ENCODE assay signal across 10 cellular contexts in the genomic region with DNA sequence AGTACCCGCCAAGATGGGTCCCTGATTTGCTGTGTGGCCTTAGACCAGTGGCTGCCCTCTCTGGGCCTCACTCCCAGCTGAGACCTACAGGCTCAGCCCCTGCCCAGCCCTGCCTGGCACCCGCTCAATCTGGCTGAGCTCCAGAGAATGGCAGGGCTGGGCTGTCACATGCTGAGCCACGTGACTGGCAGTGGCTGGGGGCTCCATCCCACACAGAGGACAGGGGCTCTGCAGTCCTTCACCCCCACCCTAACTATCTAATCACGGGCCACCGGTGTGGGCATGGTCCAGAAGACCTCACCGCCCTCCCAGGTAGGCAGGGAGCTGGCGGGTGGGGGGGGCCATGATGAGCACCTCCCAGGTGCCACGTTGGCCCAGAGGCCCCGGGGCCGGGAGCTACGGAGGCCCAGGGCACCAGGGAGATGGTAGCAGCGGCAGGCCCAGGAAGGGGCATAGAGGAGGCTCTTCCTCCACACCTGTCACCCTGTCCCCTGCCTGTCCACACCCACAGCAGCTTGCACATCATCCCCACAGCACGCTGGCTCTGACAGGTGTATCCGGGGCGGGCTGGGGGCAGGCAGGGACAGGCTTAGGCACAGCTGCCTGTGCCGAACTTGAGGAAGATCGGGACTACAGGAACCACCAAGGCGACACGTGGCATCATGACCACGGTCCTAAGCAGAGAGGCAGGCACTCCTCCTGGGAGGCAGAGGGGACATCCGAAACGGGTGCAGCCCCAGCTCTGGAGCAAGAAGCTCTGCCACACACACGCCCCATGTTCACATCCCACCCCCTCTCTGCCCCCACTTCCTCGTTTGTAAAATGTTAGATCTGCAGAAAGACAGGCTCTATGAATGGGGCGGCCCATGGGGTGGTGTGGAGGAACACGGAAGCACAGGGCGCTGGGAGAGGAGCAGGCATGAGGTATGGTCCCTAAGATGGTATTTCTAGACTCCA. TPM values are rescaled to one million over a fixed set of nuclear protein-coding genes. Genes with fewer than 3 reads are reported as not detected.
A peak's percentile ranks its signal among the peaks of the same experiment; 100 is the strongest.
DNase-seq lines count a peak whose midpoint lies in the region; ATAC-seq and TF ChIP-seq lines count a peak whose summit lies in the region.
"Had no signal": no experiment of that assay in that cellular context is flagged by ENCODE, and none has a peak within 500 bp of the region (broad histone marks: within the 10 kb centered on the region; RNA-seq: fewer than 3 reads in every experiment).

No MANE protein-coding gene starts in this region.

- no peaks in the 10 kb centered on the region for H3K27me3 ChIP-seq in left ventricle myocardium inferior (ENCODE audit: low read depth)
- no peaks in the 10 kb centered on the region for H3K27me3 ChIP-seq in right atrium auricular region
- H3K27me3 ChIP-seq in SJCRH30, result no peaks in the 10 kb centered on the region
- no peaks in the 10 kb centered on the region for H3K27me3 ChIP-seq in vagina
- no peaks in the 10 kb centered on the region for H3K27me3 ChIP-seq in smooth muscle cell (ENCODE audit: low read depth)

- no peaks in the 10 kb centered on the region for H3K9me3 ChIP-seq in left ventricle myocardium inferior (replicated peaks)
- H3K9me3 ChIP-seq in right atrium auricular region, result no peaks in the 10 kb centered on the region
- H3K9me3 ChIP-seq in SJCRH30 (replicated peaks), result no peaks in the 10 kb centered on the region
- no peaks in the 10 kb centered on the region for H3K9me3 ChIP-seq in vagina
- H3K9me3 ChIP-seq in smooth muscle cell (replicated peaks; ENCODE audit: low read depth), result no peaks in the 10 kb centered on the region

- H3K27me3 Mint-ChIP-seq in memory B cell, result no peaks in the 10 kb centered on the region

- peak overlapping the region; percentile 83 for H3K27ac ChIP-seq in left ventricle myocardium inferior (replicated peaks)
- H3K27ac ChIP-seq in right atrium auricular region, result peak overlapping the region in 1 of 2 donors; percentile 79
- peak overlapping the region; percentile 83; the same call in 1 of the 2 replicates for H3K27ac ChIP-seq in SJCRH30
- peak overlapping the region; percentile 85 for H3K27ac ChIP-seq in vagina
- H3K27ac ChIP-seq in smooth muscle cell (ENCODE audit: low read depth), result no peak overlapping the region

- no peak for TF ChIP-seq CTCF in left ventricle myocardium inferior (IDR thresholded peaks at IDR 0.05; ENCODE audit: borderline replicate concordance)
- no peak for TF ChIP-seq CTCF in right atrium auricular region (IDR thresholded peaks at IDR 0.05)
- TF ChIP-seq CTCF in vagina (IDR thresholded peaks at IDR 0.05), result no peak
- no peak for TF ChIP-seq CTCF in smooth muscle cell (IDR thresholded peaks at IDR 0.05; ENCODE audit: borderline replicate concordance, insufficient read depth, poor library complexity, severe bottlenecking)

- H3K4me3 Mint-ChIP-seq in memory B cell, result peak overlapping the region; percentile 39

- H3K27ac Mint-ChIP-seq in memory B cell, result peak overlapping the region; percentile 71
- no peak overlapping the region for H3K27ac Mint-ChIP-seq in activated naive CD4-positive, alpha-beta T cell treated with anti-CD3 and anti-CD28 coated beads, Interleukin-2, amount 50 U/mL, for 72 hours

- no peaks in the 10 kb centered on the region for H3K9me3 Mint-ChIP-seq in memory B cell
- H3K9me3 Mint-ChIP-seq in activated naive CD4-positive, alpha-beta T cell treated with anti-CD3 and anti-CD28 coated beads, Interleukin-2, amount 50 U/mL, for 72 hours, result no peaks in the 10 kb centered on the region

- no peaks in the 10 kb centered on the region for H4K20me1 ChIP-seq in smooth muscle cell (ENCODE audit: low read depth)

- H3K36me3 ChIP-seq in left ventricle myocardium inferior (no peaks in the 10 kb centered on the region), right atrium auricular region (no peaks in the 10 kb centered on the region), SJCRH30 (no peaks in the 10 kb centered on the region), vagina (no peaks in the 10 kb centered on the region), smooth muscle cell (ENCODE audit: low read depth) (no peaks in the 10 kb centered on the region)

- DNase-seq in left ventricle myocardium inferior (no peak), right atrium auricular region (ENCODE audit: low spot score) (no peak), SJCRH30 (peak; percentile 59 to 60), memory B cell (ENCODE audit: low spot score in 2 of 2) (peak in 1 of 2 donors; percentile 35), vagina (ENCODE audit: extremely low spot score in 2 of 2) (no peak), smooth muscle cell (lab: John Stamatoyannopoulos, UW; ENCODE audit: unreplicated experiment) (no peak)
- no peak for DNase-seq in activated naive CD4-positive, alpha-beta T cell treated with anti-CD3 and anti-CD28 coated beads, Interleukin-2, amount 50 U/mL, for 72 hours (ENCODE audit: low spot score in 2 of 2)
- DNase-seq: activated gamma-delta T cell treated with Interleukin-2 at 50 U/mL for 16 hours; stimulated activated CD4-positive, alpha-beta T cell treated with anti-CD3 and anti-CD28 coated beads, Interleukin-4, amount 100 ng/mL, for 24 hours had no signal

- H3K4me3 ChIP-seq in left ventricle myocardium inferior (no peak overlapping the region), right atrium auricular region (no peak overlapping the region), SJCRH30 (no peak overlapping the region), vagina (no peak overlapping the region), smooth muscle cell (no peak overlapping the region)

- intact Hi-C loops in left ventricle myocardium inferior (cut with micrococcal nuclease), result no loop called here
- intact Hi-C loops in vagina (cut with DNase I), result no loop called here

- no peak overlapping the region for H2AFZ ChIP-seq in smooth muscle cell (ENCODE audit: low read depth)

- peaks cover 40% of the 10 kb centered on the region for H3K4me1 ChIP-seq in left ventricle myocardium inferior
- H3K4me1 ChIP-seq in right atrium auricular region, result peaks cover 0 to 36% of the 10 kb centered on the region in 2 donors
- H3K4me1 ChIP-seq in SJCRH30, result peaks cover 28% of the 10 kb centered on the region
- H3K4me1 ChIP-seq in vagina, result peaks cover 66% of the 10 kb centered on the region
- peaks cover 18% of the 10 kb centered on the region for H3K4me1 ChIP-seq in smooth muscle cell (ENCODE audit: low read depth)

- H3K4me2 ChIP-seq in smooth muscle cell, result no peak overlapping the region

- H3K36me3 Mint-ChIP-seq in memory B cell, result no peaks in the 10 kb centered on the region
- no peaks in the 10 kb centered on the region for H3K36me3 Mint-ChIP-seq in activated naive CD4-positive, alpha-beta T cell treated with anti-CD3 and anti-CD28 coated beads, Interleukin-2, amount 50 U/mL, for 72 hours

- H3F3A ChIP-seq in smooth muscle cell (ENCODE audit: low read depth), result no peaks in the 10 kb centered on the region

- TF ChIP-seq POLR2A in vagina (IDR thresholded peaks at IDR 0.05), result no peak

- H3K4me1 Mint-ChIP-seq in memory B cell, result peaks cover 33% of the 10 kb centered on the region

- H3K9ac ChIP-seq in smooth muscle cell (ENCODE audit: low read depth), result no peak overlapping the region

- no peaks in the 10 kb centered on the region for H3K79me2 ChIP-seq in smooth muscle cell (ENCODE audit: low read depth)

- WGBS in smooth muscle cell (ENCODE audit: low lambda C conversion rate), result 93% methylated on average over 27 of the region's 27 CpGs

- ATAC-seq in memory B cell (ENCODE audit: low read depth), result peak; percentile 63
- no peak for ATAC-seq in HG03196 (IDR thresholded peaks at IDR 0.05; ENCODE audit: unreplicated experiment)
- ATAC-seq in activated naive CD4-positive, alpha-beta T cell treated with anti-CD3 and anti-CD28 coated beads, Interleukin-2, amount 50 U/mL, for 72 hours, result no peak

RNA-seq across cellular contexts. Expression of a gene that starts 1.5 kb away (rescaled TPM):
- total RNA-seq in left ventricle myocardium inferior (3.7 TPM), right atrium auricular region (10 to 100 TPM; 10.5 to 21.6 TPM), vagina (22.1 TPM), smooth muscle cell (6.9 and 9.9 TPM in 2 replicates)
- 0.51 and 0.53 TPM in 2 replicates for total RNA-seq in SJCRH30 (2014; rRNA removed; shearing (Covaris generic))
- polyA plus RNA-seq in smooth muscle cell, result 8.8 and 9.1 TPM in 2 replicates
- total RNA-seq in activated naive CD4-positive, alpha-beta T cell treated with anti-CD3 and anti-CD28 coated beads, Interleukin-2, amount 50 U/mL, for 72 hours, result under 1 TPM in 1 of 2 donors, not detected in 1; 0.11 TPM

RNA-seq across cellular contexts. Expression of a gene that starts 4.8 kb away (rescaled TPM):
- 6.1 TPM for total RNA-seq in left ventricle myocardium inferior
- 10 to 100 TPM in 1 of 2 donors, 1 to 10 TPM in 1; 9.2 to 19.7 TPM for total RNA-seq in right atrium auricular region
- total RNA-seq in SJCRH30 (2014; rRNA removed; shearing (Covaris generic)), result not detected in 2 replicates
- total RNA-seq in vagina, result 30.4 TPM
- 17.5 and 18.3 TPM in 2 replicates for total RNA-seq in smooth muscle cell
- polyA plus RNA-seq in smooth muscle cell, result 25.1 and 33.4 TPM in 2 replicates
- 10 to 100 TPM in 1 of 2 donors, 1 to 10 TPM in 1; 7.7 to 23.6 TPM for total RNA-seq in activated naive CD4-positive, alpha-beta T cell treated with anti-CD3 and anti-CD28 coated beads, Interleukin-2, amount 50 U/mL, for 72 hours

RNA-seq across cellular contexts. Expression of a gene that starts 21.8 kb away (rescaled TPM):
- total RNA-seq in left ventricle myocardium inferior (436 TPM), right atrium auricular region (100 to 1,000 TPM; 436 to 568 TPM), vagina (118 TPM), smooth muscle cell (115 and 165 TPM in 2 replicates)
- 77.7 and 103 TPM in 2 replicates for total RNA-seq in SJCRH30 (2014; rRNA removed; shearing (Covaris generic))
- polyA plus RNA-seq in smooth muscle cell, result 302 and 314 TPM in 2 replicates
- 100 to 1,000 TPM; 139 to 236 TPM for total RNA-seq in activated naive CD4-positive, alpha-beta T cell treated with anti-CD3 and anti-CD28 coated beads, Interleukin-2, amount 50 U/mL, for 72 hours

RNA-seq across cellular contexts. Expression of a gene that starts 30.2 kb away (rescaled TPM):
- total RNA-seq in left ventricle myocardium inferior (23.4 TPM), right atrium auricular region (10 to 100 TPM; 19.2 to 50.7 TPM), vagina (121 TPM), smooth muscle cell (37.2 and 39.7 TPM in 2 replicates)
- total RNA-seq in SJCRH30 (2014; rRNA removed; shearing (Covaris generic)), result 2.7 and 6.1 TPM in 2 replicates
- 59.0 and 76.4 TPM in 2 replicates for polyA plus RNA-seq in smooth muscle cell
- 100 to 1,000 TPM; 226 to 295 TPM for total RNA-seq in activated naive CD4-positive, alpha-beta T cell treated with anti-CD3 and anti-CD28 coated beads, Interleukin-2, amount 50 U/mL, for 72 hours

Comparison
In these comparisons a context has a peak if more than half of its experiments do, and no peak if none do; other contexts are left out.
1. DNase-seq: peak in SJCRH30 (2 of 2); none in left ventricle myocardium inferior (single experiment), right atrium auricular region (single experiment), vagina (0 of 2), smooth muscle cell (single experiment) and activated naive CD4-positive, alpha-beta T cell treated with anti-CD3 and anti-CD28 coated beads, Interleukin-2, amount 50 U/mL, for 72 hours (0 of 2).